ENCODE assay signal across 8 cellular contexts in genomic region chr1:157490337-157491165, GRCh38.
DNase-seq lines count a peak whose midpoint lies in the region; ATAC-seq and TF ChIP-seq lines count a peak whose summit lies in the region.

No MANE protein-coding gene starts in this region.

- no peaks in the 10 kb centered on the region for H3K4me1 ChIP-seq in colonic mucosa
- peaks cover 0 to 4% of the 10 kb centered on the region in 2 donors for H3K4me1 ChIP-seq in lung (ENCODE audit: control insufficient read depth in 2 of 2, insufficient read depth in 2 of 2, low read length in 2 of 2)

- ATAC-seq in lung (ENCODE audit: insufficient read depth, low FRiP score): peak; percentile 48

- intact Hi-C loops in colonic mucosa (cut with DNase I): loop anchor here (5.0 kb wide), 1 partner anchor 298 kb away; no protein-coding TSS in a partner anchor

- H3K36me3 ChIP-seq in colonic mucosa (no peaks in the 10 kb centered on the region), lung (ENCODE audit: control insufficient read depth in 2 of 2, insufficient read depth in 2 of 2, low read length in 2 of 2) (no peaks in the 10 kb centered on the region)

- H3K4me3 ChIP-seq in colonic mucosa (no peak overlapping the region), lung (no peak overlapping the region)

- H3K27ac ChIP-seq in colonic mucosa (no peak overlapping the region), lung (ENCODE audit: low read depth in 1 of 2, low read length in 1 of 2) (no peak overlapping the region)

- DNase-seq in activated CD4-positive, alpha-beta T cell treated with anti-CD3 and anti-CD28 coated beads for 24 hours (ENCODE audit: low read depth in 2 of 2): peak; percentile 49 to 60
- no peak for DNase-seq in activated CD4-positive, alpha-beta T cell treated with anti-CD3 and anti-CD28 coated beads for 1 hour
- DNase-seq in NCI-H1930 (lab: John Stamatoyannopoulos, UW) (peak; percentile 41 to 67), UCSD-AML1 (lab: John Stamatoyannopoulos, UW; ENCODE audit: unreplicated experiment) (peak; percentile 76), colonic mucosa (peak; percentile 89), lung (ENCODE audit: low spot score) (peak; percentile 75), middle frontal gyrus (ENCODE audit: extremely low spot score, low spot score) (no peak)
- peak; percentile 86 for DNase-seq in stimulated activated CD8-positive, alpha-beta memory T cell treated with anti-CD3 and anti-CD28 coated beads, Interleukin-4, amount 100 ng/mL, for 48 hours

- TF ChIP-seq CTCF in colonic mucosa (IDR thresholded peaks at IDR 0.05) (peak; percentile 54), lung (IDR thresholded peaks at IDR 0.05; ENCODE audit: control extremely low read depth, extremely low read depth) (peak; percentile 46)

- WGBS in lung, 2 donors: 38 to 45% methylated on average over 18 of the region's 18 CpGs

- H3K9ac ChIP-seq in colonic mucosa (ENCODE audit: low read depth in 2 of 2, low read length in 2 of 2): no peak overlapping the region

- H3K27me3 ChIP-seq in colonic mucosa (no peaks in the 10 kb centered on the region), lung (ENCODE audit: control insufficient read depth, insufficient read depth) (no peaks in the 10 kb centered on the region)

- H3K9me3 ChIP-seq in colonic mucosa: no peaks in the 10 kb centered on the region
- H3K9me3 ChIP-seq in lung (ENCODE audit: control insufficient read depth in 2 of 2, insufficient read depth in 1 of 2, low read length in 1 of 2): no peaks in the 10 kb centered on the region

Comparison
In these comparisons a context has a peak if more than half of its experiments do, and no peak if none do; other contexts are left out.
1. DNase-seq: peak in activated CD4-positive, alpha-beta T cell treated with anti-CD3 and anti-CD28 coated beads for 24 hours (2 of 2), NCI-H1930 (2 of 2), UCSD-AML1 (single experiment), colonic mucosa (single experiment), lung (single experiment) and stimulated activated CD8-positive, alpha-beta memory T cell treated with anti-CD3 and anti-CD28 coated beads, Interleukin-4, amount 100 ng/mL, for 48 hours (single experiment); none in activated CD4-positive, alpha-beta T cell treated with anti-CD3 and anti-CD28 coated beads for 1 hour (single experiment) and middle frontal gyrus (single experiment).